ENCODE assay signal across 1 cellular context in the genomic region with DNA sequence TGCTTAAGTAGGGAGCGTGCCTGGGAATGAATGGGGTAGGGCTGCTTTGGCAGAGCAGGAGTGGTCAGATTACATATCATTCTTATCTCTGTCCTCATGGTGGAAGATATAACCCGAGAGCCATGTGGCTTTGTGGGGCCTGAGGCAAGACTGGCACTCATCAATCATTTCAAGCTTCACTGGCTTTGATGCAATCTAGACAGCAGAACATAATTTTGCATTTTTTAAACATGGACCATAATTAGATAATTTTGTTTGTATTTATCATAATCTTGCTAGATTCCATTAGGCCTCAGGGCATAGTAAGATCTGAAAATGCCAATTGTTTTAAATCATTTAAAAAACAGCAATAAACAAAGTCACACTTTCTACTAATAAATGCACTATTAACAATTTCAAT.
A peak's percentile ranks its signal among the peaks of the same experiment; 100 is the strongest.
TF ChIP-seq lines count a peak whose summit lies in the region.

No MANE protein-coding gene starts in this region.

TF ChIP-seq in SK-N-SH, 30 proteins besides CTCF, POLR2A, EP300 and RAD21 (continued from another document):
- TF ChIP-seq, protein P1, sequence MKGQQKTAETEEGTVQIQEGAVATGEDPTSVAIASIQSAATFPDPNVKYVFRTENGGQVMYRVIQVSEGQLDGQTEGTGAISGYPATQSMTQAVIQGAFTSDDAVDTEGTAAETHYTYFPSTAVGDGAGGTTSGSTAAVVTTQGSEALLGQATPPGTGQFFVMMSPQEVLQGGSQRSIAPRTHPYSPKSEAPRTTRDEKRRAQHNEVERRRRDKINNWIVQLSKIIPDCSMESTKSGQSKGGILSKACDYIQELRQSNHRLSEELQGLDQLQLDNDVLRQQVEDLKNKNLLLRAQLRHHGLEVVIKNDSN (IDR thresholded peaks at IDR 0.05; ENCODE audit: borderline replicate concordance, low read depth) = no peak
- peak; percentile 21; the same call in 1 of the 2 replicates for TF ChIP-seq MXI1 (IDR thresholded peaks at IDR 0.05; ENCODE audit: low read depth, low read length)
- peak; percentile 100 for TF ChIP-seq RCOR1 (IDR thresholded peaks at IDR 0.05; ENCODE audit: low read length)
- TF ChIP-seq, protein P2, sequence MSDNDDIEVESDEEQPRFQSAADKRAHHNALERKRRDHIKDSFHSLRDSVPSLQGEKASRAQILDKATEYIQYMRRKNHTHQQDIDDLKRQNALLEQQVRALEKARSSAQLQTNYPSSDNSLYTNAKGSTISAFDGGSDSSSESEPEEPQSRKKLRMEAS (IDR thresholded peaks at IDR 0.05; ENCODE audit: low read depth) = no peak
- TF ChIP-seq ELF1 (IDR thresholded peaks at IDR 0.05) = no peak
- TF ChIP-seq RXRA (IDR thresholded peaks at IDR 0.05; ENCODE audit: borderline replicate concordance, low read depth) = no peak
- peak; percentile 86 for TF ChIP-seq POLR2AphosphoS5 (IDR thresholded peaks at IDR 0.05; ENCODE audit: low read depth, low read length)
- TF ChIP-seq SIN3A (IDR thresholded peaks at IDR 0.05; ENCODE audit: borderline replicate concordance, low read depth, low read length) = no peak
- TF ChIP-seq, protein P3, sequence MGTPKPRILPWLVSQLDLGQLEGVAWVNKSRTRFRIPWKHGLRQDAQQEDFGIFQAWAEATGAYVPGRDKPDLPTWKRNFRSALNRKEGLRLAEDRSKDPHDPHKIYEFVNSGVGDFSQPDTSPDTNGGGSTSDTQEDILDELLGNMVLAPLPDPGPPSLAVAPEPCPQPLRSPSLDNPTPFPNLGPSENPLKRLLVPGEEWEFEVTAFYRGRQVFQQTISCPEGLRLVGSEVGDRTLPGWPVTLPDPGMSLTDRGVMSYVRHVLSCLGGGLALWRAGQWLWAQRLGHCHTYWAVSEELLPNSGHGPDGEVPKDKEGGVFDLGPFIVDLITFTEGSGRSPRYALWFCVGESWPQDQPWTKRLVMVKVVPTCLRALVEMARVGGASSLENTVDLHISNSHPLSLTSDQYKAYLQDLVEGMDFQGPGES (IDR thresholded peaks at IDR 0.05; ENCODE audit: low read depth, low read length) = no peak
